8 cellular contexts compared by ENCODE assay signal in genomic region chr5:133053463-133053862, GRCh38. TPM values are rescaled to one million over a fixed set of nuclear protein-coding genes. Genes with fewer than 3 reads are reported as not detected.
DNase-seq lines count a peak whose midpoint lies in the region; ATAC-seq and TF ChIP-seq lines count a peak whose summit lies in the region.

No MANE protein-coding gene starts in this region.

- no peaks in the 10 kb centered on the region for H3K9me3 ChIP-seq in BLaER1
- H3K9me3 ChIP-seq in Karpas-422 (ENCODE audit: low read length), result no peaks in the 10 kb centered on the region
- H3K9me3 ChIP-seq in colonic mucosa, result no peaks in the 10 kb centered on the region

- H3K27ac Mint-ChIP-seq in nephron progenitor cell, result no peak overlapping the region

- H3K27ac ChIP-seq in BLaER1, result peak overlapping the region; percentile 99; the same call in 1 of the 2 replicates
- H3K27ac ChIP-seq in Karpas-422 (ENCODE audit: low read length), result peak overlapping the region; percentile 97; the same call in 1 of the 2 replicates
- no peak overlapping the region for H3K27ac ChIP-seq in colonic mucosa

- H3K79me2 ChIP-seq in Karpas-422 (ENCODE audit: low read length), result peaks cover 79% of the 10 kb centered on the region

- H3K36me3 ChIP-seq in BLaER1 (peaks cover 35% of the 10 kb centered on the region; the same call in 1 of the 2 replicates), Karpas-422 (ENCODE audit: insufficient read depth, low read length) (peaks cover 7% of the 10 kb centered on the region; the same call in 1 of the 2 replicates), colonic mucosa (no peaks in the 10 kb centered on the region)

- H3K4me2 ChIP-seq in BLaER1 (peak overlapping the region; percentile 86), Karpas-422 (ENCODE audit: low read depth, low read length, poor library complexity, severe bottlenecking) (peak overlapping the region; percentile 99)

- H3K9me3 Mint-ChIP-seq in nephron progenitor cell, result peaks cover 4% of the 10 kb centered on the region

- intact Hi-C loops in colonic mucosa (cut with DNase I), result loop anchor here (5.0 kb wide), 1 partner anchor 91 kb away; the partner anchor contains the start of gene AFF4

- no peak overlapping the region for H2AFZ ChIP-seq in Karpas-422 (ENCODE audit: low read length)

- H3K4me1 ChIP-seq in BLaER1 (peaks cover 59% of the 10 kb centered on the region), Karpas-422 (ENCODE audit: low read length) (peaks cover 37% of the 10 kb centered on the region), colonic mucosa (peaks cover 7% of the 10 kb centered on the region)

- DNase-seq in Karpas-422 (no peak), colonic mucosa (no peak), nephron progenitor cell (no peak), NCI-H1417 (lab: John Stamatoyannopoulos, UW) (no peak), CD1c-positive myeloid dendritic cell (ENCODE audit: extremely low spot score) (no peak)

- H4K20me1 ChIP-seq in BLaER1, result peaks cover 60% of the 10 kb centered on the region
- peaks cover 56% of the 10 kb centered on the region for H4K20me1 ChIP-seq in Karpas-422 (ENCODE audit: insufficient read depth, low read depth, low read length)

- ATAC-seq in HG02884 (IDR thresholded peaks at IDR 0.05; ENCODE audit: unreplicated experiment) (no peak), GM21381 (IDR thresholded peaks at IDR 0.05; ENCODE audit: unreplicated experiment) (no peak)

- H3K9ac ChIP-seq in BLaER1 (peak overlapping the region; percentile 98), Karpas-422 (ENCODE audit: low read length) (peak overlapping the region; percentile 97), colonic mucosa (ENCODE audit: low read depth in 2 of 2, low read length in 2 of 2) (no peak overlapping the region)

- no peaks in the 10 kb centered on the region for H3K9me2 ChIP-seq in Karpas-422 (replicated peaks; ENCODE audit: insufficient read depth, low read length)

- H3K27me3 Mint-ChIP-seq in nephron progenitor cell (ENCODE audit: low read depth, poor library complexity), result peaks cover under 1% of the 10 kb centered on the region

- H3K36me3 Mint-ChIP-seq in nephron progenitor cell (ENCODE audit: low read depth), result peaks cover 35% of the 10 kb centered on the region

- peak overlapping the region; percentile 92 for H3K4me3 Mint-ChIP-seq in nephron progenitor cell

- no peak for TF ChIP-seq CTCF in colonic mucosa (IDR thresholded peaks at IDR 0.05)
- TF ChIP-seq CTCF in nephron progenitor cell (IDR thresholded peaks at IDR 0.05), result no peak

- peaks cover 54% of the 10 kb centered on the region for H3K4me1 Mint-ChIP-seq in nephron progenitor cell

- H3K27me3 ChIP-seq in BLaER1 (no peaks in the 10 kb centered on the region), Karpas-422 (ENCODE audit: low read length) (no peaks in the 10 kb centered on the region), colonic mucosa (no peaks in the 10 kb centered on the region)

- peak overlapping the region; percentile 87 for H3K4me3 ChIP-seq in BLaER1
- peak overlapping the region; percentile 95 for H3K4me3 ChIP-seq in Karpas-422 (ENCODE audit: low read length)
- peak overlapping the region; percentile 76 for H3K4me3 ChIP-seq in colonic mucosa

RNA-seq across cellular contexts. Expression of gene HSPA4, which starts 1.6 kb away (rescaled TPM):
- total RNA-seq in Karpas-422 (2014; rRNA removed; shearing (Covaris generic); ENCODE audit: low replicate concordance), result 72.2 and 122 TPM in 2 replicates
- total RNA-seq in colonic mucosa, result 100 to 1,000 TPM in 1 of 2 donors, 10 to 100 TPM in 1; 91.2 to 132 TPM

RNA-seq across cellular contexts. Expression of gene ZCCHC10, which starts 27.1 kb away (rescaled TPM):
- 4.7 and 23.7 TPM in 2 replicates for total RNA-seq in Karpas-422 (2014; rRNA removed; shearing (Covaris generic); ENCODE audit: low replicate concordance)
- total RNA-seq in colonic mucosa, result 10 to 100 TPM; 24.2 to 31.9 TPM

Comparison
In these comparisons a context has a peak if more than half of its experiments do, and no peak if none do; other contexts are left out.
1. H3K9ac ChIP-seq: peak in BLaER1 (single experiment) and Karpas-422 (single experiment); none in colonic mucosa (0 of 2).
2. Peak in every context shown above with its lines, with median percentiles within 50 percentile points of each other: H3K4me3 ChIP-seq.